In genomic region chr6:7404546-7404945, GRCh38 we compare ENCODE assay signal across 21 cellular contexts. TPM values are rescaled to one million over a fixed set of nuclear protein-coding genes. Genes with fewer than 3 reads are reported as not detected.
DNase-seq lines count a peak whose midpoint lies in the region; ATAC-seq and TF ChIP-seq lines count a peak whose summit lies in the region.
"Had no signal": no experiment of that assay in that cellular context is flagged by ENCODE, and none has a peak within 500 bp of the region (broad histone marks: within the 10 kb centered on the region; RNA-seq: fewer than 3 reads in every experiment).

No MANE protein-coding gene starts in this region.

- ATAC-seq in activated T-cell treated with anti-CD3 and anti-CD28 coated beads, Interleukin-2, amount 50 U/mL, for 72 hours (replicated peaks in 1 of 2), result no peak
- ATAC-seq in activated T-cell treated with anti-CD3 and anti-CD28 coated beads, Interleukin-2, amount 50 U/mL, for 4 hours, result no peak
- ATAC-seq in right lobe of liver (peak; percentile 69 to 89 (median 82)), HG03457 (IDR thresholded peaks at IDR 0.05; ENCODE audit: unreplicated experiment) (no peak)
- no peak for ATAC-seq in CD8-positive, alpha-beta T cell
- ATAC-seq: A549 had no signal

- 57% methylated on average over 5 of the region's 5 CpGs for WGBS in right lobe of liver (ENCODE audit: insufficient coverage, low coverage, low lambda C conversion rate, missing lambda C conversion rate)

- H3K4me3 ChIP-seq in right lobe of liver, result no peak overlapping the region
- no peak overlapping the region for H3K4me3 ChIP-seq in CD8-positive, alpha-beta T cell (ENCODE audit: low read depth, low read length)
- H3K4me3 ChIP-seq: A549; BLaER1 treated with 17β-estradiol and CSF1 and Interleukin-3, amounts not matched to agents 10 nM and 100 nM; GM23248 had no signal

- TF ChIP-seq POLR2A in right lobe of liver (IDR thresholded peaks at IDR 0.05), result no peak

- POLR2A ChIA-PET in CD8-positive, alpha-beta T cell (lab: Charles Lee), result no interaction called here

- H3K4me1 ChIP-seq in right lobe of liver, result peaks cover 0 to 14% (median 2%) of the 10 kb centered on the region in 4 donors
- no peaks in the 10 kb centered on the region for H3K4me1 ChIP-seq in CD8-positive, alpha-beta T cell (ENCODE audit: insufficient read depth, low read length)
- H3K4me1 ChIP-seq: A549, BE2C had no signal

- no peaks in the 10 kb centered on the region for H3K9me3 ChIP-seq in right lobe of liver
- no peaks in the 10 kb centered on the region for H3K9me3 ChIP-seq in CD8-positive, alpha-beta T cell (ENCODE audit: low read length)
- H3K9me3 ChIP-seq: A549; BE2C; BLaER1 treated with 17β-estradiol and CSF1 and Interleukin-3, amounts not matched to agents 10 nM and 100 nM; Caco-2 had no signal

- peak overlapping the region; percentile 23 for H3K27ac ChIP-seq in epithelial cell of prostate
- H3K27ac ChIP-seq in right lobe of liver, result no peak overlapping the region
- H3K27ac ChIP-seq in CD8-positive, alpha-beta T cell (ENCODE audit: low read depth, low read length), result no peak overlapping the region
- H3K27ac ChIP-seq: A549; BLaER1 treated with 17β-estradiol and CSF1 and Interleukin-3, amounts not matched to agents 10 nM and 100 nM; GM23248 had no signal

- peak overlapping the region; percentile 39 for H3K27ac Mint-ChIP-seq in activated T-cell treated with anti-CD3 and anti-CD28 coated beads, Interleukin-2, amount 50 U/mL, for 72 hours
- no peak overlapping the region for H3K27ac Mint-ChIP-seq in CD8-positive, alpha-beta T cell
- H3K27ac Mint-ChIP-seq: CD4-positive, alpha-beta memory T cell had no signal

- no peaks in the 10 kb centered on the region for H3K27me3 Mint-ChIP-seq in activated T-cell treated with anti-CD3 and anti-CD28 coated beads, Interleukin-2, amount 50 U/mL, for 72 hours (ENCODE audit: low read depth)
- H3K27me3 Mint-ChIP-seq in activated T-cell treated with anti-CD3 and anti-CD28 coated beads, Interleukin-2, amount 50 U/mL, for 4 hours (ENCODE audit: low read depth), result no peaks in the 10 kb centered on the region
- H3K27me3 Mint-ChIP-seq in CD8-positive, alpha-beta T cell (ENCODE audit: low read depth), result no peaks in the 10 kb centered on the region
- H3K27me3 Mint-ChIP-seq: CD4-positive, alpha-beta memory T cell had no signal

- H3K36me3 Mint-ChIP-seq in activated T-cell treated with anti-CD3 and anti-CD28 coated beads, Interleukin-2, amount 50 U/mL, for 72 hours (ENCODE audit: insufficient read depth in 2 of 2), result peaks cover 8 to 39% of the 10 kb centered on the region in 2 donors
- H3K36me3 Mint-ChIP-seq in activated T-cell treated with anti-CD3 and anti-CD28 coated beads, Interleukin-2, amount 50 U/mL, for 4 hours (ENCODE audit: insufficient read depth), result peaks cover 58% of the 10 kb centered on the region
- peaks cover 85% of the 10 kb centered on the region for H3K36me3 Mint-ChIP-seq in CD8-positive, alpha-beta T cell

- H3K4me3 Mint-ChIP-seq in activated T-cell treated with anti-CD3 and anti-CD28 coated beads, Interleukin-2, amount 50 U/mL, for 72 hours, result no peak overlapping the region
- no peak overlapping the region for H3K4me3 Mint-ChIP-seq in activated T-cell treated with anti-CD3 and anti-CD28 coated beads, Interleukin-2, amount 50 U/mL, for 4 hours
- H3K4me3 Mint-ChIP-seq in CD8-positive, alpha-beta T cell, result no peak overlapping the region
- H3K4me3 Mint-ChIP-seq: CD14-positive monocyte; CD4-positive, alpha-beta memory T cell had no signal

- no peaks in the 10 kb centered on the region for H3K4me1 Mint-ChIP-seq in activated T-cell treated with anti-CD3 and anti-CD28 coated beads, Interleukin-2, amount 50 U/mL, for 72 hours (ENCODE audit: low read depth)
- no peaks in the 10 kb centered on the region for H3K4me1 Mint-ChIP-seq in activated T-cell treated with anti-CD3 and anti-CD28 coated beads, Interleukin-2, amount 50 U/mL, for 4 hours (ENCODE audit: low read depth)
- H3K4me1 Mint-ChIP-seq in CD8-positive, alpha-beta T cell (ENCODE audit: low read depth), result no peaks in the 10 kb centered on the region

- no peaks in the 10 kb centered on the region for H3K27me3 ChIP-seq in right lobe of liver
- H3K27me3 ChIP-seq in CD8-positive, alpha-beta T cell (ENCODE audit: insufficient read depth, low read length), result no peaks in the 10 kb centered on the region
- H3K27me3 ChIP-seq: BE2C; BLaER1 treated with 17β-estradiol and CSF1 and Interleukin-3, amounts not matched to agents 10 nM and 100 nM had no signal

- intact Hi-C loops in right lobe of liver (cut with DNase I), result no loop called here
- intact Hi-C loops in CD8-positive, alpha-beta T cell (cut with DNase I, micrococcal nuclease), result loop anchor here in 1 of 2 experiments (5.0 kb wide), 1 partner anchor 318 kb away; no protein-coding TSS in a partner anchor

- DNase-seq in activated T-cell treated with anti-CD3 and anti-CD28 coated beads, Interleukin-2, amount 50 U/mL, for 72 hours, result no peak
- no peak for DNase-seq in activated T-cell treated with anti-CD3 and anti-CD28 coated beads, Interleukin-2, amount 50 U/mL, for 4 hours
- DNase-seq in epithelial cell of prostate (ENCODE audit: low read depth, low spot score), result no peak
- DNase-seq in right lobe of liver, result no peak
- DNase-seq in amniotic stem cell (lab: John Stamatoyannopoulos, UW), result no peak
- DNase-seq in CD8-positive, alpha-beta T cell, result no peak
- DNase-seq: 8988T; ACHN; AML-193; BE2C; Caco-2; CD4-positive, alpha-beta memory T cell; DMS153; DND-41; GM23248; H7; HCEC 1CT had no signal

- no peak for TF ChIP-seq CTCF in right lobe of liver (IDR thresholded peaks at IDR 0.05)
- no peak for TF ChIP-seq CTCF in CD8-positive, alpha-beta T cell (IDR thresholded peaks at IDR 0.05)

- no peaks in the 10 kb centered on the region for H3K9me3 Mint-ChIP-seq in activated T-cell treated with anti-CD3 and anti-CD28 coated beads, Interleukin-2, amount 50 U/mL, for 72 hours
- H3K9me3 Mint-ChIP-seq in activated T-cell treated with anti-CD3 and anti-CD28 coated beads, Interleukin-2, amount 50 U/mL, for 4 hours, result no peaks in the 10 kb centered on the region
- no peaks in the 10 kb centered on the region for H3K9me3 Mint-ChIP-seq in CD8-positive, alpha-beta T cell
- H3K9me3 Mint-ChIP-seq: CD14-positive monocyte; CD4-positive, alpha-beta memory T cell had no signal

- CTCF ChIA-PET in CD8-positive, alpha-beta T cell (lab: Charles Lee), result no interaction called here

- H3K36me3 ChIP-seq in right lobe of liver, result peaks cover 0 to 54% (median 21%) of the 10 kb centered on the region in 4 donors
- H3K36me3 ChIP-seq in CD8-positive, alpha-beta T cell (ENCODE audit: insufficient read depth, low read length), result peaks cover 45% of the 10 kb centered on the region

RNA-seq across cellular contexts. Expression of gene RIOK1, which starts 14.9 kb away (rescaled TPM):
- total RNA-seq in activated T-cell treated with anti-CD3 and anti-CD28 coated beads, Interleukin-2, amount 50 U/mL, for 72 hours, result 10 to 100 TPM; 41.9 to 43.6 TPM
- 10 to 100 TPM; 92.6 to 99.1 (median 95.9) TPM for total RNA-seq in activated T-cell treated with anti-CD3 and anti-CD28 coated beads, Interleukin-2, amount 50 U/mL, for 4 hours
- 1 to 10 TPM; 4.6 to 7.9 (median 6.7) TPM for total RNA-seq in right lobe of liver
- total RNA-seq in CD8-positive, alpha-beta T cell, result 10 to 100 TPM; 47.3 to 56.3 TPM

RNA-seq across cellular contexts. Expression of gene CAGE1, which starts 15.0 kb away (rescaled TPM):
- under 1 TPM; 0.25 to 0.31 TPM for total RNA-seq in activated T-cell treated with anti-CD3 and anti-CD28 coated beads, Interleukin-2, amount 50 U/mL, for 72 hours
- under 1 TPM; 0.10 to 0.16 (median 0.13) TPM for total RNA-seq in activated T-cell treated with anti-CD3 and anti-CD28 coated beads, Interleukin-2, amount 50 U/mL, for 4 hours
- total RNA-seq in right lobe of liver, result not detected
- under 1 TPM; 0.33 to 0.49 TPM for total RNA-seq in CD8-positive, alpha-beta T cell
- total RNA-seq: GM23248 had no signal

Comparison
In these comparisons a context has a peak if more than half of its experiments do, and no peak if none do; other contexts are left out.
1. ATAC-seq: peak in right lobe of liver (4 of 4); none in activated T-cell treated with anti-CD3 and anti-CD28 coated beads, Interleukin-2, amount 50 U/mL, for 72 hours (0 of 2), activated T-cell treated with anti-CD3 and anti-CD28 coated beads, Interleukin-2, amount 50 U/mL, for 4 hours (0 of 2), HG03457 (single experiment) and CD8-positive, alpha-beta T cell (single experiment).
2. RNA of gene RIOK1, which starts 14.9 kb away (total RNA-seq): 92.6 to 99.1 TPM in activated T-cell treated with anti-CD3 and anti-CD28 coated beads, Interleukin-2, amount 50 U/mL, for 4 hours, 47.3 to 56.3 TPM in CD8-positive, alpha-beta T cell and 41.9 to 43.6 TPM in activated T-cell treated with anti-CD3 and anti-CD28 coated beads, Interleukin-2, amount 50 U/mL, for 72 hours; 4.6 to 7.9 TPM in right lobe of liver; every median in the first group is over 4 times any median in the second.